ENCODE assay signal across 1 cellular context in the genomic region with DNA sequence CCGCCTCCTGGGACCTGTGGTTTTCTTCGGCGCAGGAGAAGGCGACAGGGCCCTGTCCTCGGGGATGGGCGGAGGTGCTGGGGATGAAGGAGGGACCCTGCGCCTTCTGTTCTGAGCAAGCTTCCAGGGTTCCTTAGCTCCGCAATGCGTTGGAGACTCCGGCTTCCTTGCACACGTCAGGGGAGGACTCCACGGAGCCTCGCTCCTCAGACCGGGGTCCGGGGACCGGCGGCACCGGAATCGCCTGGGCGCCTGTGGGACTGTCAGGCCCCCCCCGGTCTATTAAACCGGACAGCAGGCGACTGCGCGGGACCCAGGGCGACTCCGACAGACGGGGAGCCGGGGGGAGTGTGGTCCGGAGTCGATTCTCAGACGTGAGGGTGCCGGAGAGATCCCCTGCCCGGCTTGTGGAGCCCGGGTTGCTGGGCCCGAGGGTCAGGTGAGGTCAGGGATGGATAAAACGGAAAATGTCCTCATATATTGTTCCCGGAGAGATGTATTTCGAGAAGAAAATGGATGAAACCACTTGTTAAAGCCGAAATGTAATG.
TF ChIP-seq lines count a peak whose summit lies in the region.

No MANE protein-coding gene starts in this region.

TF ChIP-seq in GM23338, 12 proteins besides CTCF, POLR2A, EP300 and RAD21 (continued from another document):
- TF ChIP-seq, protein P1, sequence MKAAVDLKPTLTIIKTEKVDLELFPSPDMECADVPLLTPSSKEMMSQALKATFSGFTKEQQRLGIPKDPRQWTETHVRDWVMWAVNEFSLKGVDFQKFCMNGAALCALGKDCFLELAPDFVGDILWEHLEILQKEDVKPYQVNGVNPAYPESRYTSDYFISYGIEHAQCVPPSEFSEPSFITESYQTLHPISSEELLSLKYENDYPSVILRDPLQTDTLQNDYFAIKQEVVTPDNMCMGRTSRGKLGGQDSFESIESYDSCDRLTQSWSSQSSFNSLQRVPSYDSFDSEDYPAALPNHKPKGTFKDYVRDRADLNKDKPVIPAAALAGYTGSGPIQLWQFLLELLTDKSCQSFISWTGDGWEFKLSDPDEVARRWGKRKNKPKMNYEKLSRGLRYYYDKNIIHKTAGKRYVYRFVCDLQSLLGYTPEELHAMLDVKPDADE (IDR thresholded peaks at IDR 0.05): no peak
- TF ChIP-seq POLR2AphosphoS5 (IDR thresholded peaks at IDR 0.05; ENCODE audit: low read depth): no peak
TF ChIP-seq in GM23338: peak in this region for 0.
